In genomic region chr19:1749373-1750342, GRCh38 we compare ENCODE assay signal across 2 cellular contexts.
A peak's percentile ranks its signal among the peaks of the same experiment; 100 is the strongest.
TF ChIP-seq lines count a peak whose summit lies in the region.

No MANE protein-coding gene starts in this region.

TF ChIP-seq in A549, 52 proteins besides CTCF, POLR2A, EP300 and RAD21:
- no peak for TF ChIP-seq HEYL (CRISPR knock-in tag; IDR thresholded peaks at IDR 0.05)

TF ChIP-seq in HepG2, 621 proteins besides CTCF, POLR2A, EP300 and RAD21:
- no peak for TF ChIP-seq AGO1 (IDR thresholded peaks at IDR 0.05; ENCODE audit: low read depth, low read length, poor library complexity, severe bottlenecking)
- TF ChIP-seq EZH2 (conservative IDR thresholded peaks at IDR 0.05; ENCODE audit: low read depth, low read length), result peak; percentile 73
